Comparison of ENCODE assay signal across 8 cellular contexts in the genomic region with DNA sequence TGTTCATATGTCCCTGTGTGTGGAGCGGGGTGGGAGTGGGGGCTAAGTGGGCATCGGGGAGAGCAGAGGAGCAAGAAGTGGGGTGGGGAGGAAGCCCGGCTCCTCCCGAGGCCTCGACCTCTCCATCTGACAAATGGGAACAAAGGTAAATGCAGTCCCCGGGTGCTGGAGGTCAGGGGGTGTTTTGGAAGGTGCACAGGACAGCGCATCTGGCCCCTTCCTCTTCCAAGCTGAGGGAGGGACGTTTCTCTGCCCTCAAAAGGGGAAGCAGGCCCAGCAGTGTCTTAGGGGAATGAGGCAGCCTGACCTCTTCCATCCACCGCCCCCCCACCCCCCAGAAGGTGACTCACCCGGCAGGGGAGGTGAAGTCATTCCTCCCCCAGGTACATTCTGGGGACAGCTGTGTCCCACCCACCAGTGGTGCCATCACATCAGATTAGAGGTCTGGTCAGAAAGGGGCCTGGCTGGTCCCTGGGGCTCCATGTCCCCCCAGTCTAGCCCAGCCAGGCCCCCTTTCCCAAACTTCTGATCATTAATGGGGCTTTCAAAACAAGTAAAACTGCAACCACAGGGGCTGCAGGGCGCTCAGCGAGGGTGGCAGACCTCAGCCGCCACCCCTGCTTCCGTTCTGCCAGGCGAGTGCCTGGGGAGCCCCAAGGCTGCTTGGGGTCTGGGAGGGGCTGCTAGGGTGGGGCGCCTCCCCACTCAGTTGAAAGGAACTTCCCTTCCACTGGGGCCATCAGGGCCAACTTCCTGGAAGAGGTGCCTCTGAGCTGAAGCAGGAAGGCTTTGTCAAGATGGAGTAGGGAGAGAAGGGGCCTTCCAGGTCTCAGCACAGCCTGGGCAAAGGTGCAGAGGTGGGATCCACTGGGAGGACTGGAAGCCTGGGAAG. TPM values are rescaled to one million over a fixed set of nuclear protein-coding genes. Genes with fewer than 3 reads are reported as not detected.
DNase-seq lines count a peak whose midpoint lies in the region; ATAC-seq, FAIRE-seq and TF ChIP-seq lines count a peak whose summit lies in the region.

No MANE protein-coding gene starts in this region.

- no peaks in the 10 kb centered on the region for H3K9me3 Mint-ChIP-seq in activated B cell treated with CpG ODN at 0.5 μM for 24 hours
- H3K9me3 Mint-ChIP-seq in central memory CD8-positive, alpha-beta T cell, result no peaks in the 10 kb centered on the region

- H3K27me3 Mint-ChIP-seq in activated B cell treated with CpG ODN at 0.5 μM for 24 hours, result no peaks in the 10 kb centered on the region
- no peaks in the 10 kb centered on the region for H3K27me3 Mint-ChIP-seq in central memory CD8-positive, alpha-beta T cell

- DNase-seq in GM13976 (ENCODE audit: low spot score), result peak; percentile 83
- peak; percentile 70 for DNase-seq in activated B cell treated with CpG ODN at 0.5 μM for 24 hours
- peak; percentile 65 to 80 for DNase-seq in central memory CD8-positive, alpha-beta T cell (ENCODE audit: low spot score in 2 of 2)
- no peak for DNase-seq in D721Med (ENCODE audit: insufficient read length, low spot score)
- no peak for DNase-seq in H7
- no peak for DNase-seq in brain microvascular endothelial cell

- POLR2A ChIA-PET in activated B cell treated with CpG ODN at 0.5 μM for 24 hours (lab: Charles Lee), result interaction anchor here (0.5 to 5.7 kb wide), 29 partner anchors 9 to 230 kb away, joined by 3 to 304 read pairs (median 5); partner anchors contain the start of genes BRAT1, EIF3B, IQCE and LFNG

- peaks cover 61% of the 10 kb centered on the region for H3K4me1 Mint-ChIP-seq in activated B cell treated with CpG ODN at 0.5 μM for 24 hours
- peaks cover 42% of the 10 kb centered on the region for H3K4me1 Mint-ChIP-seq in central memory CD8-positive, alpha-beta T cell

- peak; percentile 63 for ATAC-seq in activated B cell treated with CpG ODN at 0.5 μM for 24 hours (ENCODE audit: low read depth)
- ATAC-seq in central memory CD8-positive, alpha-beta T cell (replicated peaks; ENCODE audit: extremely low read depth, poor library complexity, severe bottlenecking), result peak; percentile 86

- H3K27me3 ChIP-seq in HUES48 (ENCODE audit: control insufficient read depth, insufficient read depth, low read length) (no peaks in the 10 kb centered on the region), neutrophil (no peaks in the 10 kb centered on the region), H7 (ENCODE audit: control insufficient read depth, insufficient read depth, low read length) (no peaks in the 10 kb centered on the region), brain microvascular endothelial cell (replicated peaks) (no peaks in the 10 kb centered on the region)

- in situ Hi-C loops in GM13976 (cut with MboI; ENCODE audit: low sequenced_read_pairs, unreplicated experiment), result no loop called here
- in situ Hi-C loops in brain microvascular endothelial cell (cut with HindIII; ENCODE audit: low pct_ligation_motif_present, low sequenced_read_pairs), result no loop called here

- intact Hi-C loops in activated B cell treated with CpG ODN at 0.5 μM for 24 hours (cut with micrococcal nuclease), result loop anchor here (1.0 kb wide), 3 partner anchors 8 to 243 kb away; partner anchors contain the start of gene BRAT1

- H3K27ac ChIP-seq in HUES48 (ENCODE audit: low read depth, low read length) (peak overlapping the region; percentile 47), neutrophil (peak overlapping the region; percentile 98), brain microvascular endothelial cell (no peak overlapping the region)

- no peak overlapping the region for H3K9ac ChIP-seq in HUES48 (ENCODE audit: low read depth, low read length)

- H3K9me3 ChIP-seq in HUES48 (ENCODE audit: control insufficient read depth, insufficient read depth, low read length), result no peaks in the 10 kb centered on the region
- H3K9me3 ChIP-seq in neutrophil, result no peaks in the 10 kb centered on the region

- TF ChIP-seq CTCF in GM13976 (IDR thresholded peaks at IDR 0.05; ENCODE audit: borderline replicate concordance, control extremely low read depth, extremely low read depth, insufficient read depth, missing control alignments) (no peak), activated B cell treated with CpG ODN at 0.5 μM for 24 hours (IDR thresholded peaks at IDR 0.05) (no peak), neutrophil (IDR thresholded peaks at IDR 0.05) (no peak), D721Med (IDR thresholded peaks at IDR 0.05; ENCODE audit: insufficient read depth, missing control alignments) (no peak), brain microvascular endothelial cell (IDR thresholded peaks at IDR 0.05; ENCODE audit: low read depth, low read length, missing control alignments) (no peak)

- H3K4me3 ChIP-seq in HUES48 (ENCODE audit: low read depth, low read length), result no peak overlapping the region
- H3K4me3 ChIP-seq in neutrophil (ENCODE audit: low read depth in 1 of 2, low read length in 1 of 2), result peak overlapping the region; percentile 54 to 60
- H3K4me3 ChIP-seq in H7 (ENCODE audit: insufficient read depth, low read depth, low read length), result no peak overlapping the region
- H3K4me3 ChIP-seq in brain microvascular endothelial cell (ENCODE audit: low read depth, low read length), result no peak overlapping the region

- peak overlapping the region; percentile 97 for H3K27ac Mint-ChIP-seq in activated B cell treated with CpG ODN at 0.5 μM for 24 hours
- peak overlapping the region; percentile 94 for H3K27ac Mint-ChIP-seq in central memory CD8-positive, alpha-beta T cell (ENCODE audit: low read depth)

- peaks cover 28% of the 10 kb centered on the region for H3K36me3 Mint-ChIP-seq in activated B cell treated with CpG ODN at 0.5 μM for 24 hours (ENCODE audit: low read depth)
- H3K36me3 Mint-ChIP-seq in central memory CD8-positive, alpha-beta T cell (ENCODE audit: insufficient read depth), result peaks cover 12% of the 10 kb centered on the region

- H3K4me1 ChIP-seq in HUES48 (ENCODE audit: control insufficient read depth, insufficient read depth, low read length), result peaks cover 33% of the 10 kb centered on the region
- H3K4me1 ChIP-seq in neutrophil (ENCODE audit: control insufficient read depth in 1 of 2, insufficient read depth in 1 of 2, low read depth in 1 of 2, low read length in 1 of 2), result peaks cover 60 to 61% of the 10 kb centered on the region in 2 experiments

- FAIRE-seq in D721Med (lab: Jason Lieb, UNC), result no peak

- H3K36me3 ChIP-seq in HUES48 (ENCODE audit: control insufficient read depth, insufficient read depth, low read length), result peaks cover 32% of the 10 kb centered on the region
- peaks cover 20% of the 10 kb centered on the region for H3K36me3 ChIP-seq in neutrophil
- no peaks in the 10 kb centered on the region; the same call in none of the 2 replicates for H3K36me3 ChIP-seq in H7 (replicated peaks; ENCODE audit: control insufficient read depth, insufficient read depth, low read length)
- H3K36me3 ChIP-seq in brain microvascular endothelial cell (replicated peaks), result peaks cover 10% of the 10 kb centered on the region

- peak overlapping the region; percentile 79 for H3K4me3 Mint-ChIP-seq in activated B cell treated with CpG ODN at 0.5 μM for 24 hours
- peak overlapping the region; percentile 81 for H3K4me3 Mint-ChIP-seq in central memory CD8-positive, alpha-beta T cell

- CTCF ChIA-PET in activated B cell treated with CpG ODN at 0.5 μM for 24 hours (lab: Charles Lee), result interaction anchor here (1.0 to 1.5 kb wide), 3 partner anchors 19 to 78 kb away, joined by 3 to 10 read pairs (median 3); no protein-coding TSS in a partner anchor

RNA-seq across cellular contexts. Expression of gene LFNG, which starts 10.7 kb away (rescaled TPM):
- total RNA-seq in activated B cell treated with CpG ODN at 0.5 μM for 24 hours, result 87.4 and 95.8 TPM in 2 replicates
- total RNA-seq in H7 (2014; rRNA removed; shearing (Covaris generic)), result 12.8 and 20.0 TPM in 2 replicates

RNA-seq across cellular contexts. Expression of gene BRAT1, which starts 25.0 kb away (rescaled TPM):
- 29.6 and 31.7 TPM in 2 replicates for total RNA-seq in activated B cell treated with CpG ODN at 0.5 μM for 24 hours
- 83.5 and 86.4 TPM in 2 replicates for total RNA-seq in H7 (2014; rRNA removed; shearing (Covaris generic))

RNA-seq across cellular contexts. Expression of gene IQCE, which starts 28.5 kb away (rescaled TPM):
- total RNA-seq in activated B cell treated with CpG ODN at 0.5 μM for 24 hours, result 7.5 and 7.7 TPM in 2 replicates
- 2.1 and 4.0 TPM in 2 replicates for total RNA-seq in H7 (2014; rRNA removed; shearing (Covaris generic))

RNA-seq across cellular contexts. Expression of gene GRIFIN, which starts 54.1 kb away (rescaled TPM):
- not detected in 2 replicates for total RNA-seq in activated B cell treated with CpG ODN at 0.5 μM for 24 hours
- total RNA-seq in H7 (2014; rRNA removed; shearing (Covaris generic)), result not detected in 2 replicates

Comparison
In these comparisons a context has a peak if more than half of its experiments do, and no peak if none do; other contexts are left out.
1. DNase-seq: peak in GM13976 (single experiment), activated B cell treated with CpG ODN at 0.5 μM for 24 hours (single experiment) and central memory CD8-positive, alpha-beta T cell (2 of 2); none in D721Med (single experiment), H7 (single experiment) and brain microvascular endothelial cell (single experiment).
2. H3K4me3 ChIP-seq: peak in neutrophil (2 of 2); none in HUES48 (single experiment), H7 (single experiment) and brain microvascular endothelial cell (single experiment).